8 cellular contexts compared by ENCODE assay signal in the genomic region with DNA sequence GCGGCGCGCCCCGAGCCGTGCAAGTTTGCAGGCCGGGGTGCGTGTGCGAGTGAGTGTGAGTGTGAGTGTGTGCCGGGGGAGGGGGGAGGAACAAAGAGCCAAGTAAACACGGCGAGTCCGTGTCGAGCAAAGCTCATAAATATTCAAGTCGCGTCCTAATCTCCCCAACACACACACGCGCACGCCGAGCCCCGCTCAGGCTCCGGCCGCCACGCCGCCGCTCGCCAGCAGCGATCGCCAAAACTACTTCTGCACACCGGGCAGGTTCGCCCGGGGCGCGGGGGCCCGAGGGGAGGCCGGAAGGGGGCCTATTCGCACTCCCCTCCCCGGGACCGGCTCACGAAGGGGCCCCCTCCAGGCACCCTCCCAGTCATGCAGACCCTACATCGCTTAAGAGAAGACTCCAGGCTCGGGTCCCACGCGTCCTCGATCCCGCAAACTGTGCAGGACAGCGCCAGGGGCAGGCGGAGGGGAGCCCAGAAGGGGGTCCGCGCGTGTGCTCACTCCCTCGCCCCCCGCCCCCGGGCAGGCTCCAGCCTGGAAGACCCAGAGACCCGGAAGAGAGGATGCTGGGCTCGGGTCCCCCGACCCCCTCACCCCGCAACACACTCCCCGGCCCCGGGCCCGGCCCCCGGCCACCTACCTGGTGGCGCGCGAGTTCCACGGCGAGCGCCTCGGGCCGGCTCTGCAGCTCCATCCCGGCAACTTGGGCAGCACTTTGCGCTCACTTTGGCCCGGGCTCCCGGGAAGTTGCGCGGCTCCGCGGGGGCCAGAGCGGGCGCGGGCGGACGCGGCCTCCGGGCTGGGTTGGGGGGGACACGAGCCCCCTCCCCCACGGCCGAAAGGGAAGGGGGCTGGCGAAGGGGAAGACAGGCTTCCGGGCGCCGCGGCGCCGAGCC. TPM values are rescaled to one million over a fixed set of nuclear protein-coding genes. Genes with fewer than 3 reads are reported as not detected.
DNase-seq lines count a peak whose midpoint lies in the region; FAIRE-seq and TF ChIP-seq lines count a peak whose summit lies in the region.

No MANE protein-coding gene starts in this region.

- H3K4me3 ChIP-seq in epithelial cell of proximal tubule (ENCODE audit: low read depth, low read length) (peak overlapping the region; percentile 16), parathyroid adenoma (ENCODE audit: low read depth, low read length) (peak overlapping the region; percentile 49)

- H3K4me3 Mint-ChIP-seq in Calu3 (ENCODE audit: low read depth, unreplicated experiment), result no peak overlapping the region

- DNase-seq in Daoy (ENCODE audit: low read depth) (peak; percentile 40), NCI-H69 (lab: John Stamatoyannopoulos, UW) (peak; percentile 80), epithelial cell of proximal tubule (ENCODE audit: low read depth) (no peak), T-helper 1 cell (no peak), RCC 7860 (ENCODE audit: low spot score) (no peak), Calu3 (no peak), GM19239 (ENCODE audit: insufficient read length, low spot score) (no peak)

- no peaks in the 10 kb centered on the region for H3K9me3 ChIP-seq in parathyroid adenoma (ENCODE audit: control insufficient read depth, low read length)

- no peaks in the 10 kb centered on the region for H3K4me1 ChIP-seq in parathyroid adenoma

- peaks cover 6% of the 10 kb centered on the region for H3K36me3 Mint-ChIP-seq in Calu3 (ENCODE audit: insufficient read depth, unreplicated experiment)

- no peaks in the 10 kb centered on the region for H3K36me3 ChIP-seq in parathyroid adenoma (ENCODE audit: control insufficient read depth, insufficient read depth, low read length)

- intact Hi-C loops in Calu3 (cut with micrococcal nuclease; ENCODE audit: unreplicated experiment), result no loop called here

- peak overlapping the region; percentile 68 for H2AFZ ChIP-seq in parathyroid adenoma

- peak overlapping the region; percentile 39 for H3K27ac ChIP-seq in parathyroid adenoma

- H3K27me3 ChIP-seq in parathyroid adenoma (ENCODE audit: control insufficient read depth, insufficient read depth, low read length), result no peaks in the 10 kb centered on the region

- FAIRE-seq in RCC 7860 (lab: Jason Lieb, UNC), result no peak
- FAIRE-seq in GM19239 (lab: Jason Lieb, UNC), result no peak

- no peak overlapping the region for H3K27ac Mint-ChIP-seq in Calu3 (ENCODE audit: unreplicated experiment)

- no peaks in the 10 kb centered on the region for H3K9me3 Mint-ChIP-seq in Calu3 (ENCODE audit: low read depth, unreplicated experiment)

- H3K27me3 Mint-ChIP-seq in Calu3 (ENCODE audit: unreplicated experiment), result peaks cover 76% of the 10 kb centered on the region

- peaks cover 9% of the 10 kb centered on the region for H3K4me1 Mint-ChIP-seq in Calu3 (ENCODE audit: low read depth, unreplicated experiment)

- peaks cover 6% of the 10 kb centered on the region for H3K79me2 ChIP-seq in parathyroid adenoma

- CTCF ChIA-PET in Calu3 (lab: Charles Lee), result interaction anchor here (1.2 to 1.8 kb wide), 2 partner anchors 86 to 324 kb away, joined by 3 to 4 read pairs; no protein-coding TSS in a partner anchor

- H3K4me2 ChIP-seq in parathyroid adenoma (ENCODE audit: low read length), result peak overlapping the region; percentile 81

- TF ChIP-seq CTCF in epithelial cell of proximal tubule (conservative IDR thresholded peaks at IDR 0.05; ENCODE audit: low read depth, low read length), result no peak
- TF ChIP-seq CTCF in parathyroid adenoma (IDR thresholded peaks at IDR 0.05), result no peak
- TF ChIP-seq CTCF in Calu3 (IDR thresholded peaks at IDR 0.05; ENCODE audit: unreplicated experiment), result no peak

- no TSS peak for BruUV-seq in Calu3 (replicated peaks; lab: Mats Ljungman, UMichigan)

- H3K9ac ChIP-seq in parathyroid adenoma, result no peak overlapping the region

RNA-seq across cellular contexts. Expression of a gene that starts 0.7 kb away (rescaled TPM):
- total RNA-seq in Daoy (2014; rRNA removed; shearing (Covaris generic)), result 0.18 and 0.57 TPM in 2 replicates
- total RNA-seq in epithelial cell of proximal tubule (0.07 and 2.0 TPM in 2 replicates), Calu3 (2022) (not detected in 2 replicates)

Comparison
In these comparisons a context has a peak if more than half of its experiments do, and no peak if none do; other contexts are left out.
1. DNase-seq: peak in Daoy (single experiment) and NCI-H69 (single experiment); none in epithelial cell of proximal tubule (single experiment), T-helper 1 cell (0 of 5), RCC 7860 (single experiment), Calu3 (single experiment) and GM19239 (single experiment).